Comparison of ENCODE assay signal across 29 cellular contexts in genomic region chr12:127570793-127571360, GRCh38.
DNase-seq lines count a peak whose midpoint lies in the region; ATAC-seq, FAIRE-seq and TF ChIP-seq lines count a peak whose summit lies in the region.
"Had no signal": no experiment of that assay in that cellular context is flagged by ENCODE, and none has a peak within 500 bp of the region (broad histone marks: within the 10 kb centered on the region; RNA-seq: fewer than 3 reads in every experiment).

No MANE protein-coding gene starts in this region.

- TF ChIP-seq POLR2A in H1 (IDR thresholded peaks at IDR 0.05; ENCODE audit: control extremely low read depth in 1 of 2, low read depth in 2 of 2, low read length in 2 of 2) = no peak

- H3K27me3 Mint-ChIP-seq in neural progenitor cell (ENCODE audit: insufficient read depth, low read depth) (peaks cover 26% of the 10 kb centered on the region), nephron progenitor cell (ENCODE audit: low read depth, poor library complexity) (peaks cover 72% of the 10 kb centered on the region)

- H3K79me2 ChIP-seq in OCI-LY3 (ENCODE audit: low read length) = no peaks in the 10 kb centered on the region
- H3K79me2 ChIP-seq in H1 (ENCODE audit: control insufficient read depth in 1 of 2, insufficient read depth in 2 of 2, low read length in 2 of 2) = no peaks in the 10 kb centered on the region
- no peaks in the 10 kb centered on the region for H3K79me2 ChIP-seq in neural progenitor cell (ENCODE audit: low read depth)
- H3K79me2 ChIP-seq in smooth muscle cell (ENCODE audit: low read depth) = no peaks in the 10 kb centered on the region

- no peak overlapping the region for H2BK15ac ChIP-seq in H1 (ENCODE audit: low read length)

- H3K4me2 ChIP-seq in OCI-LY3 (ENCODE audit: low read length) = peak overlapping the region; percentile 63
- H3K4me2 ChIP-seq in H1 (ENCODE audit: insufficient read depth in 1 of 2, low read depth in 2 of 2, low read length in 2 of 2) = no peak overlapping the region
- H3K4me2 ChIP-seq in neural progenitor cell = no peak overlapping the region
- H3K4me2 ChIP-seq in smooth muscle cell = no peak overlapping the region
- H3K4me2 ChIP-seq: A549 had no signal

- H2BK12ac ChIP-seq in H1 (ENCODE audit: low read depth, low read length) = no peak overlapping the region

- H3K4ac ChIP-seq in H1 (replicated peaks; ENCODE audit: insufficient read length, low read depth, low read length) = no peak overlapping the region

- H3K9me3 ChIP-seq in OCI-LY3 (ENCODE audit: insufficient read depth, low read length) (no peaks in the 10 kb centered on the region), H1 (ENCODE audit: insufficient read depth in 2 of 2, low read depth in 1 of 2, low read length in 1 of 2) (no peaks in the 10 kb centered on the region), neural progenitor cell (ENCODE audit: low read depth) (no peaks in the 10 kb centered on the region), smooth muscle cell (replicated peaks; ENCODE audit: low read depth) (no peaks in the 10 kb centered on the region)
- H3K9me3 ChIP-seq: A549, BE2C, breast epithelium, right lobe of liver had no signal

- no peak for TF ChIP-seq RAD21 in H1 (IDR thresholded peaks at IDR 0.05 in 1 of 2, conservative IDR thresholded peaks at IDR 0.05 in 1 of 2; ENCODE audit: low read depth in 2 of 2, low read length in 2 of 2)

- CTCF ChIA-PET in H1 (lab: Charles Lee; ENCODE audit: partially characterized antibody) = interaction anchor here (0.7 to 2.6 kb wide), 2 partner anchors 11 to 159 kb away, joined by 4 to 19 read pairs; no protein-coding TSS in a partner anchor

- H4K20me1 ChIP-seq in OCI-LY3 (ENCODE audit: insufficient read depth, low read length) (no peaks in the 10 kb centered on the region), H1 (replicated peaks in 1 of 2; ENCODE audit: control insufficient read depth in 1 of 2, insufficient read depth in 2 of 2, low read length in 2 of 2) (no peaks in the 10 kb centered on the region), neural progenitor cell (ENCODE audit: low read depth) (no peaks in the 10 kb centered on the region), smooth muscle cell (ENCODE audit: low read depth) (no peaks in the 10 kb centered on the region)

- peak overlapping the region; percentile 27 for H3K4me3 ChIP-seq in OCI-LY3 (ENCODE audit: low read length)
- H3K4me3 ChIP-seq in H1 (ENCODE audit: extremely low read depth in 1 of 4, insufficient read depth in 2 of 4, low read depth in 3 of 4, low read length in 4 of 4) = no peak overlapping the region
- H3K4me3 ChIP-seq in neural progenitor cell = no peak overlapping the region
- no peak overlapping the region for H3K4me3 ChIP-seq in smooth muscle cell
- H3K4me3 ChIP-seq: A549, breast epithelium, right lobe of liver, suprapubic skin had no signal

- H3K9me3 Mint-ChIP-seq in neural progenitor cell (peaks cover 5% of the 10 kb centered on the region), nephron progenitor cell (no peaks in the 10 kb centered on the region)

- H3K4me1 ChIP-seq in OCI-LY3 (ENCODE audit: low read length) (peaks cover 29% of the 10 kb centered on the region), H1 (replicated peaks in 1 of 4; ENCODE audit: control insufficient read depth in 3 of 4, insufficient read depth in 4 of 4, low read length in 3 of 4) (no peaks in the 10 kb centered on the region), neural progenitor cell (peaks cover 11% of the 10 kb centered on the region), smooth muscle cell (ENCODE audit: low read depth) (no peaks in the 10 kb centered on the region)
- H3K4me1 ChIP-seq: A549, BE2C, breast epithelium, right lobe of liver, suprapubic skin had no signal

- no peaks in the 10 kb centered on the region for H3K36me3 Mint-ChIP-seq in neural progenitor cell
- no peaks in the 10 kb centered on the region for H3K36me3 Mint-ChIP-seq in nephron progenitor cell (ENCODE audit: low read depth)
- H3K36me3 Mint-ChIP-seq: CD8-positive, alpha-beta T cell had no signal

- H3K9ac ChIP-seq in OCI-LY3 (ENCODE audit: low read length) = no peak overlapping the region
- H3K9ac ChIP-seq in H1 (replicated peaks in 1 of 4; ENCODE audit: extremely low read depth in 1 of 4, low read depth in 3 of 4, low read length in 3 of 4) = no peak overlapping the region
- no peak overlapping the region for H3K9ac ChIP-seq in neural progenitor cell
- no peak overlapping the region for H3K9ac ChIP-seq in smooth muscle cell (ENCODE audit: low read depth)

- no peak for TF ChIP-seq EP300 in H1 (IDR thresholded peaks at IDR 0.05; ENCODE audit: borderline replicate concordance in 1 of 2, low read depth in 2 of 2, low read length in 2 of 2)

- H4K5ac ChIP-seq in H1 (ENCODE audit: insufficient read length, low read depth, low read length) = no peak overlapping the region

- H3K36me3 ChIP-seq in OCI-LY3 (replicated peaks; ENCODE audit: low read depth, low read length) (no peaks in the 10 kb centered on the region), H1 (ENCODE audit: control insufficient read depth in 2 of 4, insufficient read depth in 4 of 4, low read length in 3 of 4) (no peaks in the 10 kb centered on the region), neural progenitor cell (no peaks in the 10 kb centered on the region), smooth muscle cell (ENCODE audit: low read depth) (no peaks in the 10 kb centered on the region)
- H3K36me3 ChIP-seq: BE2C, breast epithelium, right lobe of liver, suprapubic skin had no signal

- H2AFZ ChIP-seq in OCI-LY3 (ENCODE audit: low read depth, low read length) (no peak overlapping the region), H1 (ENCODE audit: low read length) (no peak overlapping the region), neural progenitor cell (replicated peaks) (no peak overlapping the region), smooth muscle cell (ENCODE audit: low read depth) (no peak overlapping the region)

- H3K18ac ChIP-seq in H1 (ENCODE audit: extremely low read depth, low read length) = no peak overlapping the region

- no peaks in the 10 kb centered on the region for H3K23me2 ChIP-seq in H1 (ENCODE audit: low read depth, low read length)

- no peak overlapping the region for H2BK20ac ChIP-seq in H1 (ENCODE audit: low read length)

- peaks cover 26% of the 10 kb centered on the region for H3K4me1 Mint-ChIP-seq in neural progenitor cell
- H3K4me1 Mint-ChIP-seq in nephron progenitor cell = no peaks in the 10 kb centered on the region
- H3K4me1 Mint-ChIP-seq: activated T-helper 17 cell treated with anti-CD3 and anti-CD28 coated beads, Interleukin-2, amount 50 U/mL, for 72 hours had no signal

- no peak overlapping the region for H3K23ac ChIP-seq in H1 (ENCODE audit: insufficient read length)

- no peak overlapping the region for H3K27ac ChIP-seq in OCI-LY3 (ENCODE audit: low read length)
- no peak overlapping the region for H3K27ac ChIP-seq in H1 (ENCODE audit: low read depth, low read length)
- H3K27ac ChIP-seq in neural progenitor cell = no peak overlapping the region
- H3K27ac ChIP-seq in smooth muscle cell (ENCODE audit: low read depth) = no peak overlapping the region
- H3K27ac ChIP-seq: A549, breast epithelium, right lobe of liver, suprapubic skin had no signal

- H2BK5ac ChIP-seq in H1 (ENCODE audit: low read depth, low read length) = no peak overlapping the region

- H4K8ac ChIP-seq in H1 (ENCODE audit: extremely low read depth, insufficient read depth, low read length) = peak overlapping the region; percentile 71; the same call in 1 of the 2 replicates

- H2BK120ac ChIP-seq in H1 (replicated peaks; ENCODE audit: low read depth, low read length) = no peak overlapping the region

- H3K27ac Mint-ChIP-seq in neural progenitor cell = peak overlapping the region; percentile 50
- H3K27ac Mint-ChIP-seq in nephron progenitor cell = no peak overlapping the region
- H3K27ac Mint-ChIP-seq: activated CD8-positive, alpha-beta T cell treated with anti-CD3 and anti-CD28 coated beads, Interleukin-2, amount 10 ng/mL, durations not matched to agents 7 days and 5 days; activated T-helper 17 cell treated with anti-CD3 and anti-CD28 coated beads, Interleukin-2, amount 50 U/mL, for 72 hours; CD8-positive, alpha-beta T cell had no signal

- H3K27me3 ChIP-seq in OCI-LY3 (ENCODE audit: low read depth, low read length) (peaks cover 14% of the 10 kb centered on the region), H1 (replicated peaks in 1 of 4; ENCODE audit: control insufficient read depth in 3 of 4, extremely low read depth in 1 of 4, insufficient read depth in 3 of 4, low read length in 3 of 4) (no peaks in the 10 kb centered on the region), neural progenitor cell (no peaks in the 10 kb centered on the region), smooth muscle cell (ENCODE audit: low read depth) (peaks cover 22% of the 10 kb centered on the region)
- H3K27me3 ChIP-seq: BE2C, right lobe of liver, suprapubic skin had no signal

- H3K4me3 Mint-ChIP-seq in neural progenitor cell (no peak overlapping the region), nephron progenitor cell (no peak overlapping the region)
- H3K4me3 Mint-ChIP-seq: activated CD8-positive, alpha-beta T cell treated with anti-CD3 and anti-CD28 coated beads, Interleukin-2, amount 10 ng/mL, durations not matched to agents 7 days and 5 days; activated T-helper 17 cell treated with anti-CD3 and anti-CD28 coated beads, Interleukin-2, amount 50 U/mL, for 72 hours; CD8-positive, alpha-beta T cell had no signal

- H4K91ac ChIP-seq in H1 (replicated peaks; ENCODE audit: insufficient read length, low read length) = no peak overlapping the region

- ATAC-seq in HG03280 (IDR thresholded peaks at IDR 0.05; ENCODE audit: unreplicated experiment) (no peak), GM21423 (IDR thresholded peaks at IDR 0.05; ENCODE audit: unreplicated experiment) (no peak)
- ATAC-seq: A549; activated CD8-positive, alpha-beta T cell treated with anti-CD3 and anti-CD28 coated beads, Interleukin-2, amount 10 ng/mL, durations not matched to agents 7 days and 5 days; activated T-helper 17 cell treated with anti-CD3 and anti-CD28 coated beads, Interleukin-2, amount 50 U/mL, for 72 hours; CD8-positive, alpha-beta T cell; right lobe of liver had no signal

- H3K14ac ChIP-seq in H1 (ENCODE audit: insufficient read length) = no peak overlapping the region

- DNase-seq in Daoy (ENCODE audit: low read depth) = peak; percentile 72
- DNase-seq in H1 (ENCODE audit: low read depth in 1 of 2, low spot score in 2 of 2) = no peak
- DNase-seq in neural progenitor cell (ENCODE audit: low spot score) = no peak
- no peak for DNase-seq in smooth muscle cell (lab: John Stamatoyannopoulos, UW; ENCODE audit: unreplicated experiment)
- no peak for DNase-seq in nephron progenitor cell
- DNase-seq: activated CD8-positive, alpha-beta T cell treated with anti-CD3 and anti-CD28 coated beads, Interleukin-2, amount 10 ng/mL, durations not matched to agents 7 days and 5 days; activated naive CD4-positive, alpha-beta T cell treated with anti-CD3 and anti-CD28 coated beads, Interleukin-2, amount 50 U/mL, for 16 hours; amygdala; BE2C; CD8-positive, alpha-beta T cell; EL; NCI-H2081 treated with DMSO at 0.1 percent for 48 hours; NCI-H2227 treated with DMSO at 0.1 percent for 48 hours; NCI-H526 treated with DMSO at 0.1 percent for 48 hours; right lobe of liver; SHP77 treated with DMSO at 0.1 percent for 48 hours; stimulated activated CD4-positive, alpha-beta T cell treated with anti-CD3 and anti-CD28 coated beads, Interleukin-4, amount 100 ng/mL, for 1 hour had no signal

- H3F3A ChIP-seq in neural progenitor cell (ENCODE audit: low read depth) (no peaks in the 10 kb centered on the region), smooth muscle cell (ENCODE audit: low read depth) (no peaks in the 10 kb centered on the region)

- no peaks in the 10 kb centered on the region for H3K79me1 ChIP-seq in H1 (ENCODE audit: low read depth, low read length)

- H2AK5ac ChIP-seq in H1 (ENCODE audit: low read depth, low read length) = no peak overlapping the region

- 93% methylated on average over 10 of the region's 10 CpGs; no CpG with 5 or more reads in 1 of the 2 experiments for WGBS in H1 (ENCODE audit: extremely low coverage in 1 of 2, insufficient coverage in 1 of 2, insufficient read length in 1 of 2, insufficient replicate concordance in 2 of 2, low coverage in 1 of 2, low lambda C conversion rate in 2 of 2, missing lambda C conversion rate in 1 of 2), 2 experiments
- WGBS in smooth muscle cell (ENCODE audit: low lambda C conversion rate) = 86% methylated on average over 10 of the region's 10 CpGs

- TF ChIP-seq CTCF in OCI-LY3 (IDR thresholded peaks at IDR 0.05; ENCODE audit: low read depth, low read length) (no peak), H1 (IDR thresholded peaks at IDR 0.05; ENCODE audit: control extremely low read depth in 1 of 3, insufficient read depth in 1 of 3, low read depth in 1 of 3, low read length in 3 of 3) (no peak), neural progenitor cell (IDR thresholded peaks at IDR 0.05) (no peak), smooth muscle cell (IDR thresholded peaks at IDR 0.05; ENCODE audit: borderline replicate concordance, insufficient read depth, poor library complexity, severe bottlenecking) (no peak), nephron progenitor cell (IDR thresholded peaks at IDR 0.05) (no peak)

- POLR2A ChIA-PET in H1 (lab: Charles Lee; ENCODE audit: partially characterized antibody) = no interaction called here

- no peak for FAIRE-seq in H1 (lab: Jason Lieb, UNC)
- FAIRE-seq: A549, endothelial cell of umbilical vein, GM18507, GM19239, H54, HTR-8/SVneo had no signal

- H3K56ac ChIP-seq in H1 (replicated peaks; ENCODE audit: insufficient read length, low read depth, low read length) = no peak overlapping the region
